Comparison of ENCODE assay signal across 22 cellular contexts in the genomic region with DNA sequence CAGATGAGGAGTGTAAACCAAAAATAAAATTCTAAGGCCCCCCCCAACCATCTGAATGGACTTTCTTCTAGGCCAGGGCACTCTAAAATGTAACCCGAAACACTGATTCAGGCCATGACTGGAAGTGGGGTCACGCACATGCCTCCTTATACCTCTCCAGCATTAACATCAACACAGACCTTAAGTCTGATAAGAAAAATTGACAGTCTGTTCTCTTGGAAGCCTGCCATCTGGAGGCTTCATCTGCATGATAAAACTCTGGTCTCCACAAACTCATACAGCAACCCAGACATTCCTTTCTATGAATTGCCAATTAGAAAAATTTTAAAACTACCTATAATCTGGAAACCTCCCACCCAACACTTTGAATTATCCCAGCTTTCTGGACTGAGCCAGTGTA. TPM values are rescaled to one million over a fixed set of nuclear protein-coding genes. Genes with fewer than 3 reads are reported as not detected.
"Had no signal": no experiment of that assay in that cellular context is flagged by ENCODE, and none has a peak within 500 bp of the region (broad histone marks: within the 10 kb centered on the region; RNA-seq: fewer than 3 reads in every experiment).

No MANE protein-coding gene starts in this region.

- H3K27me3 Mint-ChIP-seq: activated B cell treated with CpG ODN at 0.5 μM for 24 hours; activated CD4-positive, alpha-beta T cell treated with anti-CD3 and anti-CD28 coated beads for 36 hours; activated naive CD4-positive, alpha-beta T cell treated with anti-CD3 and anti-CD28 coated beads, Interleukin-2, amount 10 ng/mL, durations not matched to agents 7 days and 5 days; naive thymus-derived CD4-positive, alpha-beta T cell had no signal

- H3K4me1 ChIP-seq: ascending aorta, foreskin keratinocyte, testis had no signal

- H3K9me3 Mint-ChIP-seq: activated B cell treated with CpG ODN at 0.5 μM for 24 hours; activated naive CD4-positive, alpha-beta T cell treated with anti-CD3 and anti-CD28 coated beads, Interleukin-2, amount 10 ng/mL, durations not matched to agents 7 days and 5 days; neural progenitor cell; type B pancreatic cell had no signal

- H3K27ac Mint-ChIP-seq: activated B cell treated with CpG ODN at 0.5 μM for 24 hours; activated CD4-positive, alpha-beta T cell treated with anti-CD3 and anti-CD28 coated beads for 36 hours; activated naive CD4-positive, alpha-beta T cell treated with anti-CD3 and anti-CD28 coated beads, Interleukin-2, amount 10 ng/mL, durations not matched to agents 7 days and 5 days; naive thymus-derived CD4-positive, alpha-beta T cell; neural progenitor cell; type B pancreatic cell had no signal

- H3K4me3 ChIP-seq: ascending aorta, left lung, neural progenitor cell, spleen, testis, vagina had no signal

- H3K4me2 ChIP-seq: neural progenitor cell had no signal

- DNase-seq: activated B cell treated with CpG ODN at 0.5 μM for 24 hours; activated CD4-positive, alpha-beta T cell treated with anti-CD3 and anti-CD28 coated beads for 36 hours; activated CD4-positive, alpha-beta T cell treated with anti-CD3 and anti-CD28 coated beads, Interleukin-2, amount 50 U/mL, for 48 hours; activated effector memory CD4-positive, alpha-beta T cell treated with Interleukin-2 at 50 U/mL for 16 hours; activated naive CD4-positive, alpha-beta T cell treated with anti-CD3 and anti-CD28 coated beads, Interleukin-2, amount 10 ng/mL, durations not matched to agents 7 days and 5 days; activated T-cell treated with anti-CD3 and anti-CD28 coated beads, Interleukin-2, amount 50 U/mL, for 48 hours; brain microvascular endothelial cell; caudate nucleus; dermis blood vessel endothelial cell; effector CD8-positive, alpha-beta T cell; foreskin keratinocyte; left lung; naive thymus-derived CD4-positive, alpha-beta T cell; spleen; stimulated activated CD4-positive, alpha-beta T cell treated with anti-CD3 and anti-CD28 coated beads, Interleukin-4, amount 100 ng/mL, for 1 hour; stimulated activated naive CD4-positive, alpha-beta T cell; testis had no signal

- H3K36me3 Mint-ChIP-seq: neural progenitor cell, type B pancreatic cell had no signal

- H3K27ac ChIP-seq: ascending aorta, brain microvascular endothelial cell, foreskin keratinocyte, left lung, neural progenitor cell, spleen, testis, vagina had no signal

- H3K4me3 Mint-ChIP-seq: activated B cell treated with CpG ODN at 0.5 μM for 24 hours; activated CD4-positive, alpha-beta T cell treated with anti-CD3 and anti-CD28 coated beads for 36 hours; activated naive CD4-positive, alpha-beta T cell treated with anti-CD3 and anti-CD28 coated beads, Interleukin-2, amount 10 ng/mL, durations not matched to agents 7 days and 5 days; neural progenitor cell; type B pancreatic cell had no signal

- H3K27me3 ChIP-seq: ascending aorta, brain microvascular endothelial cell, left lung, spleen, testis, vagina had no signal

- H3K36me3 ChIP-seq: brain microvascular endothelial cell, left lung, neural progenitor cell, spleen, vagina had no signal

- H2AFZ ChIP-seq: neural progenitor cell had no signal

- ATAC-seq: activated CD4-positive, alpha-beta T cell treated with anti-CD3 and anti-CD28 coated beads for 36 hours; foreskin keratinocyte; left lung; naive thymus-derived CD4-positive, alpha-beta T cell had no signal

RNA-seq across cellular contexts. Expression of gene TPH1, which starts 29.3 kb away (rescaled TPM):
- total RNA-seq: lung microvascular endothelial cell had no signal
